In the genomic region with DNA sequence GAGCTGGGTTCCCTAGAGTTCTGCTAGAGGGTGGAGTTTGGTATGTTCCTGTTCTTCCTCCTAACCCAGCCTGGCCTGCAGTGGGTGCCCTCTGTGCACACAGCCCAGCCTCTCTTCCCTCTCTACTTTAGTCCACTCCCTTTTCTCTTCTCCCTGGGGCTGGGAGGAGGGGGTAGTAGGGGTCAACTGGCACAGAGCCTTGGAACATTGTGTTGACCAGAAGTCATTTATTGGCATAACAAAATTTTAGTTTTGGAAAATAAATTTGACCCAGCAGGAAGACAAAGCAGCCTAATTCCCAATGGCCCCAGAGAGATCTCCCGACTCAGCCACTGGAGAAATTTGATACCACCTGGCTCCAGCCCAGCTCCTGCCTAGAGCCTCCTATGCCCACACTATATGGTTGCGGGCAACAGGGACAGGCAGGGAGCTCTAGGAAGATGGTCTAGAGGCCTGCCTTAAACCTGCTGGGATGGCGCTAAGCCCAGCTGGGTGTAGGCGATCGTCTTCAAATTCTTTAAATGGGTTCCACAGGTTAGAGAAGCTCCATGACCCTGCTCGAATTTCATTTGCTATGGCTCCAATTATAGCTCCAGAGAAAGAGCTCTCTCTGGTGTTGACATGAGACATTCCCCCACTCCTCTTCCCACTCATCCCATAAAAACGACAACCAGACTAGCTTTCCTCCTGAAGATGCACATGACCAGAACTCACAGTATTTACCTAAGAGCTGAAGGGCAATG, we compare ENCODE assay signal across 1 cellular context.
TF ChIP-seq lines count a peak whose summit lies in the region.

No MANE protein-coding gene starts in this region.

TF ChIP-seq in GM23338, 12 proteins besides CTCF, POLR2A, EP300 and RAD21 (continued from another document):
- TF ChIP-seq, protein P1, sequence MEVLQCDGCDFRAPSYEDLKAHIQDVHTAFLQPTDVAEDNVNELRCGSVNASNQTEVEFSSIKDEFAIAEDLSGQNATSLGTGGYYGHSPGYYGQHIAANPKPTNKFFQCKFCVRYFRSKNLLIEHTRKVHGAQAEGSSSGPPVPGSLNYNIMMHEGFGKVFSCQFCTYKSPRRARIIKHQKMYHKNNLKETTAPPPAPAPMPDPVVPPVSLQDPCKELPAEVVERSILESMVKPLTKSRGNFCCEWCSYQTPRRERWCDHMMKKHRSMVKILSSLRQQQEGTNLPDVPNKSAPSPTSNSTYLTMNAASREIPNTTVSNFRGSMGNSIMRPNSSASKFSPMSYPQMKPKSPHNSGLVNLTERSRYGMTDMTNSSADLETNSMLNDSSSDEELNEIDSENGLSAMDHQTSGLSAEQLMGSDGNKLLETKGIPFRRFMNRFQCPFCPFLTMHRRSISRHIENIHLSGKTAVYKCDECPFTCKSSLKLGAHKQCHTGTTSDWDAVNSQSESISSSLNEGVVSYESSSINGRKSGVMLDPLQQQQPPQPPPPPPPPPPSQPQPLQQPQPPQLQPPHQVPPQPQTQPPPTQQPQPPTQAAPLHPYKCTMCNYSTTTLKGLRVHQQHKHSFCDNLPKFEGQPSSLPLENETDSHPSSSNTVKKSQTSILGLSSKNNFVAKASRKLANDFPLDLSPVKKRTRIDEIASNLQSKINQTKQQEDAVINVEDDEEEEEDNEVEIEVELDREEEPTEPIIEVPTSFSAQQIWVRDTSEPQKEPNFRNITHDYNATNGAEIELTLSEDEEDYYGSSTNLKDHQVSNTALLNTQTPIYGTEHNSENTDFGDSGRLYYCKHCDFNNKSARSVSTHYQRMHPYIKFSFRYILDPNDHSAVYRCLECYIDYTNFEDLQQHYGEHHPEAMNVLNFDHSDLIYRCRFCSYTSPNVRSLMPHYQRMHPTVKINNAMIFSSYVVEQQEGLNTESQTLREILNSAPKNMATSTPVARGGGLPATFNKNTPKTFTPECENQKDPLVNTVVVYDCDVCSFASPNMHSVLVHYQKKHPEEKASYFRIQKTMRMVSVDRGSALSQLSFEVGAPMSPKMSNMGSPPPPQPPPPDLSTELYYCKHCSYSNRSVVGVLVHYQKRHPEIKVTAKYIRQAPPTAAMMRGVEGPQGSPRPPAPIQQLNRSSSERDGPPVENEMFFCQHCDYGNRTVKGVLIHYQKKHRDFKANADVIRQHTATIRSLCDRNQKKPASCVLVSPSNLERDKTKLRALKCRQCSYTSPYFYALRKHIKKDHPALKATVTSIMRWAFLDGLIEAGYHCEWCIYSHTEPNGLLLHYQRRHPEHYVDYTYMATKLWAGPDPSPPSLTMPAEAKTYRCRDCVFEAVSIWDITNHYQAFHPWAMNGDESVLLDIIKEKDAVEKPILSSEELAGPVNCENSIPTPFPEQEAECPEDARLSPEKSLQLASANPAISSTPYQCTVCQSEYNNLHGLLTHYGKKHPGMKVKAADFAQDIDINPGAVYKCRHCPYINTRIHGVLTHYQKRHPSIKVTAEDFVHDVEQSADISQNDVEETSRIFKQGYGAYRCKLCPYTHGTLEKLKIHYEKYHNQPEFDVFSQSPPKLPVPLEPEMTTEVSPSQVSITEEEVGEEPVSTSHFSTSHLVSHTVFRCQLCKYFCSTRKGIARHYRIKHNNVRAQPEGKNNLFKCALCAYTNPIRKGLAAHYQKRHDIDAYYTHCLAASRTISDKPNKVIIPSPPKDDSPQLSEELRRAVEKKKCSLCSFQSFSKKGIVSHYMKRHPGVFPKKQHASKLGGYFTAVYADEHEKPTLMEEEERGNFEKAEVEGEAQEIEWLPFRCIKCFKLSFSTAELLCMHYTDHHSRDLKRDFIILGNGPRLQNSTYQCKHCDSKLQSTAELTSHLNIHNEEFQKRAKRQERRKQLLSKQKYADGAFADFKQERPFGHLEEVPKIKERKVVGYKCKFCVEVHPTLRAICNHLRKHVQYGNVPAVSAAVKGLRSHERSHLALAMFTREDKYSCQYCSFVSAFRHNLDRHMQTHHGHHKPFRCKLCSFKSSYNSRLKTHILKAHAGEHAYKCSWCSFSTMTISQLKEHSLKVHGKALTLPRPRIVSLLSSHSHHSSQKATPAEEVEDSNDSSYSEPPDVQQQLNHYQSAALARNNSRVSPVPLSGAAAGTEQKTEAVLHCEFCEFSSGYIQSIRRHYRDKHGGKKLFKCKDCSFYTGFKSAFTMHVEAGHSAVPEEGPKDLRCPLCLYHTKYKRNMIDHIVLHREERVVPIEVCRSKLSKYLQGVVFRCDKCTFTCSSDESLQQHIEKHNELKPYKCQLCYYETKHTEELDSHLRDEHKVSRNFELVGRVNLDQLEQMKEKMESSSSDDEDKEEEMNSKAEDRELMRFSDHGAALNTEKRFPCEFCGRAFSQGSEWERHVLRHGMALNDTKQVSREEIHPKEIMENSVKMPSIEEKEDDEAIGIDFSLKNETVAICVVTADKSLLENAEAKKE (CRISPR knock-in tag; IDR thresholded peaks at IDR 0.05): no peak
- TF ChIP-seq EZH2 (IDR thresholded peaks at IDR 0.05; ENCODE audit: low read depth, unreplicated experiment) (no peak), STAT1 (IDR thresholded peaks at IDR 0.05; ENCODE audit: unreplicated experiment) (no peak), CREB1 (CRISPR knock-in tag; IDR thresholded peaks at IDR 0.05; ENCODE audit: low read depth) (no peak)
